ENCODE assay signal across 8 cellular contexts in the genomic region with DNA sequence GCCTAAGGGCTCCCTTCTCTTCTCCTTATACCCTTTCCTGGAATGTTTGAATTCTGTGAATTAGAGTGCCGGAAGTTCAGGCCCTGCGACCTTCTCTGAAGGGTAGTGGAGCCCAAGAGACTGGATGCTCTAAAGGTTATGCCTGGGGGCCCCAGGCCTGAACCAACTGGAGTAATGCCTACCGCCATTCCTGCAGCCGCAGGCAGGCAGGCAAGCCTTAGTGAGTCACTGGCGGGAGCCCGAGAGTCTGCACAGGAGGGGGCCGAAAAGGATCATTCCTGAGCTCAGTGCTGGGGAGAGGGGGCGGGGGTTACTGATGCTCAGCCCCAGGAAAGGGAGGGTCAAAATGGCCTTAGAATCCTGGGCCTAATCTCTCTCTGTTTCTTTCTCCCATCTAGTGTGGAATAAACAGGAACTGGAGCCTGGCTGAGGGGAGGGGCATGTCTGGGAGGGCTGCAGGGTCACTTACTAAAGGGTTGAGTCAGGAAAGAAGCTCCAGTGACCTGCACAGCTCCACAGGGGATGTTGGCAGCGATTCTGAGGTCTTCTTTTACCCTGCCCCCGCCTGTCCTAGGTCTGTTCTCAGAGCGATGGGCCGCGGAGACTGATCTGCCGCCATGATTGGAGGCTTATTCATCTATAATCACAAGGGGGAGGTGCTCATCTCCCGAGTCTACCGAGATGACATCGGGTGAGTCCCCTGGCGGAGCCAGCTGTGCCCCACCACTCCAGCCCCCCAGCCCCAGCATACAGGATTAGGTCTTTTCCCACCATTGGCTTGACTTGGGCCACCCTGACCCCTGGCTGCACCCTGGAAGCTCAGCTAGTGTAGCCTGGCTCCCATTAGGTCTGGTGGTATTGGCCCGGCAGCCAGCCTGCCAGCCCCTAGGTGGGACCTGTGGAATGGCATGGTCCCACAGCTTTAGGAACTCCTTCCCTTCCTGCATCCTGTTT. TPM values are rescaled to one million over a fixed set of nuclear protein-coding genes. Genes with fewer than 3 reads are reported as not detected.
DNase-seq lines count a peak whose midpoint lies in the region; ATAC-seq and TF ChIP-seq lines count a peak whose summit lies in the region.

No MANE protein-coding gene starts in this region.

- H3K36me3 ChIP-seq in gastrocnemius medialis: peaks cover 11 to 59% of the 10 kb centered on the region in 2 donors

- H3K4me1 ChIP-seq in gastrocnemius medialis: peaks cover 29 to 39% of the 10 kb centered on the region in 2 donors

- peak in 1 of 2 donors; percentile 13 for ATAC-seq in gastrocnemius medialis
- no peak for ATAC-seq in HG02970 (IDR thresholded peaks at IDR 0.05; ENCODE audit: low FRiP score, unreplicated experiment)

- H3K27ac ChIP-seq in gastrocnemius medialis: peak overlapping the region; percentile 97 to 99 (median 98)

- no peak for TF ChIP-seq CTCF in gastrocnemius medialis (IDR thresholded peaks at IDR 0.05 in 4 of 5, conservative IDR thresholded peaks at IDR 0.05 in 1 of 5)

- H3K4me3 ChIP-seq in gastrocnemius medialis: peak overlapping the region; percentile 95 to 98 (median 96)

- H3K27me3 ChIP-seq in gastrocnemius medialis: no peaks in the 10 kb centered on the region

- TF ChIP-seq POLR2A in gastrocnemius medialis (IDR thresholded peaks at IDR 0.05): no peak

- DNase-seq in DMS53 (lab: John Stamatoyannopoulos, UW): peak; percentile 8
- no peak for DNase-seq in DMS53 treated with DMSO at 0.1 percent for 48 hours (lab: John Stamatoyannopoulos, UW; ENCODE audit: unreplicated experiment)
- DNase-seq in NOMO-1 treated with DMSO at 0.1 percent for 48 hours (lab: John Stamatoyannopoulos, UW; ENCODE audit: unreplicated experiment): peak; percentile 70
- DNase-seq in brain pericyte (ENCODE audit: low read depth, low spot score): peak; percentile 95
- peak; percentile 83 for DNase-seq in iPS-NIHi11 (ENCODE audit: low spot score)
- DNase-seq in gastrocnemius medialis: peak; percentile 38 to 53
- DNase-seq in NCI-H446 treated with DMSO at 0.1 percent for 48 hours (lab: John Stamatoyannopoulos, UW): no peak

- intact Hi-C loops in gastrocnemius medialis (cut with DNase I; ENCODE audit: low total_unique reads): no loop called here

- H3K9me3 ChIP-seq in gastrocnemius medialis: no peaks in the 10 kb centered on the region

- in situ Hi-C loops in gastrocnemius medialis (cut with MboI; ENCODE audit: low sequenced_read_pairs in 4 of 4): loop anchor here in 2 of 4 donors (5.0 to 10.0 kb wide), 2 partner anchors 136 to 138 kb away; a partner anchor contains a TSS

RNA-seq across cellular contexts. Expression of a gene that starts 2.0 kb away (rescaled TPM):
- 100 to 1,000 TPM; 110 to 132 (median 117) TPM for total RNA-seq in gastrocnemius medialis

RNA-seq across cellular contexts. Expression of a gene that starts 9.3 kb away (rescaled TPM):
- total RNA-seq in gastrocnemius medialis: 10 to 100 TPM; 52.6 to 96.4 (median 63.2) TPM

RNA-seq across cellular contexts. Expression of a gene that starts 21.5 kb away (rescaled TPM):
- total RNA-seq in gastrocnemius medialis: 10 to 100 TPM; 36.5 to 58.1 (median 48.0) TPM

RNA-seq across cellular contexts. Expression of a gene that starts 41.5 kb away (rescaled TPM):
- 10 to 100 TPM; 42.6 to 56.8 (median 53.4) TPM for total RNA-seq in gastrocnemius medialis

RNA-seq across cellular contexts. Expression of a gene that starts 52.7 kb away (rescaled TPM):
- not detected for total RNA-seq in gastrocnemius medialis

Comparison
In these comparisons a context has a peak if more than half of its experiments do, and no peak if none do; other contexts are left out.
1. DNase-seq: peak in DMS53 (single experiment), NOMO-1 treated with DMSO at 0.1 percent for 48 hours (single experiment), brain pericyte (single experiment), iPS-NIHi11 (single experiment) and gastrocnemius medialis (2 of 2); none in DMS53 treated with DMSO at 0.1 percent for 48 hours (single experiment) and NCI-H446 treated with DMSO at 0.1 percent for 48 hours (single experiment).